Comparison of ENCODE assay signal across 17 cellular contexts in the genomic region with DNA sequence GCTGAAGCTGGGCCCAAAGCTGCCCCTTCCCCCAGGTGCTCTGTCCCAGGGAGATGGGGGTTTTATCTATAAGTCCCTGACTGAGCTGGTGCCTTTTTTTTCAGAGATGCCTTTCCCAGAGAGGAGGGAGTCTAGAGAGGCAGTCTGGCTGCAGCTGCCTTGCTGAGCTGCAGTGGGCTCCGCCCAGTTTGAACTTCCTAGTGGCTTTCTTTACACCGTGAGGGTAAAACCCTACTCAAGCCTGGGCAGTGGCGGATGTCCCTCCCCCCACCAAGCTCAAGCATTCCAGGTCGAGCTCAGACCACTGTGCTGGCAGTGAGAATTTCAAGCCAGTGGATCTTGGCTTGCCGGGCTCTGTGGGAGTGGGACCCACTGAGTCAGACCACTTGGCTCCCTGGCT. TPM values are rescaled to one million over a fixed set of nuclear protein-coding genes. Genes with fewer than 3 reads are reported as not detected.
A peak's percentile ranks its signal among the peaks of the same experiment; 100 is the strongest.
DNase-seq lines count a peak whose midpoint lies in the region; ATAC-seq, FAIRE-seq and TF ChIP-seq lines count a peak whose summit lies in the region.
"Had no signal": no experiment of that assay in that cellular context is flagged by ENCODE, and none has a peak within 500 bp of the region (broad histone marks: within the 10 kb centered on the region; RNA-seq: fewer than 3 reads in every experiment).

No MANE protein-coding gene starts in this region.

- no peak for TF ChIP-seq EP300 in HepG2 (IDR thresholded peaks at IDR 0.05; ENCODE audit: low read depth in 2 of 2, low read length in 2 of 2)
- TF ChIP-seq EP300 in HepG2 (CRISPR knock-in tag; IDR thresholded peaks at IDR 0.05; ENCODE audit: borderline replicate concordance): no peak

- TF ChIP-seq POLR2A in HepG2 (IDR thresholded peaks at IDR 0.05; ENCODE audit: insufficient read depth in 1 of 2, low read depth in 2 of 2, low read length in 2 of 2) (no peak), right lobe of liver (IDR thresholded peaks at IDR 0.05) (no peak)

- peaks cover 14% of the 10 kb centered on the region; the same call in 1 of the 2 replicates for H3K4me1 ChIP-seq in HepG2 (ENCODE audit: insufficient read depth, low read length)
- no peaks in the 10 kb centered on the region for H3K4me1 ChIP-seq in right lobe of liver
- no peaks in the 10 kb centered on the region for H3K4me1 ChIP-seq in endodermal cell (ENCODE audit: control insufficient read depth, insufficient read depth, low read length)
- H3K4me1 ChIP-seq: HAP-1 had no signal

- no peaks in the 10 kb centered on the region for H4K20me1 ChIP-seq in HepG2 (ENCODE audit: insufficient read depth, low read length)
- H4K20me1 ChIP-seq: BLaER1 treated with 17β-estradiol and CSF1 and Interleukin-3, amounts not matched to agents 10 nM and 100 nM had no signal

- no peak for FAIRE-seq in HepG2 (lab: Jason Lieb, UNC)
- FAIRE-seq: GM12891, GM19239, HTR-8/SVneo had no signal

- TF ChIP-seq RAD21 in HepG2 (CRISPR knock-in tag; IDR thresholded peaks at IDR 0.05): no peak

- no peak overlapping the region for H3K4me3 Mint-ChIP-seq in endodermal cell
- H3K4me3 Mint-ChIP-seq: CD4-positive, CD25-positive, alpha-beta regulatory T cell had no signal

- CTCF ChIA-PET in HepG2 (lab: Yijun Ruan, JAX; ENCODE audit: low intra/inter-chr PET ratio, low total read pairs): no interaction called here

- H3K9me3 Mint-ChIP-seq in endodermal cell: peaks cover 28% of the 10 kb centered on the region

- no TSS peak for BruUV-seq in HepG2 (replicated peaks; lab: Mats Ljungman, UMichigan)

- H3K36me3 Mint-ChIP-seq in endodermal cell (ENCODE audit: low read depth): no peaks in the 10 kb centered on the region
- H3K36me3 Mint-ChIP-seq: CD4-positive, CD25-positive, alpha-beta regulatory T cell had no signal

- no peak overlapping the region for H3K27ac ChIP-seq in HepG2 (ENCODE audit: extremely low read length, insufficient read depth, low read length)
- H3K27ac ChIP-seq in right lobe of liver: no peak overlapping the region
- H3K27ac ChIP-seq in endodermal cell (ENCODE audit: low read depth, low read length): no peak overlapping the region
- H3K27ac ChIP-seq: BLaER1 treated with 17β-estradiol and CSF1 and Interleukin-3, amounts not matched to agents 10 nM and 100 nM; GM23248 had no signal

- H3K4me2 ChIP-seq in HepG2 (ENCODE audit: low read depth, low read length): peak overlapping the region; percentile 62
- H3K4me2 ChIP-seq: BLaER1 treated with 17β-estradiol and CSF1 and Interleukin-3, amounts not matched to agents 10 nM and 100 nM had no signal

- H3K36me3 ChIP-seq in HepG2 (replicated peaks in 1 of 2; ENCODE audit: control insufficient read depth in 1 of 2, insufficient read depth in 2 of 2, low read length in 2 of 2) (no peaks in the 10 kb centered on the region), right lobe of liver (no peaks in the 10 kb centered on the region), endodermal cell (ENCODE audit: control insufficient read depth, insufficient read depth, low read length) (no peaks in the 10 kb centered on the region)
- H3K36me3 ChIP-seq: BLaER1 treated with 17β-estradiol and CSF1 and Interleukin-3, amounts not matched to agents 10 nM and 100 nM; HAP-1 had no signal

- H3K27ac Mint-ChIP-seq in endodermal cell: no peak overlapping the region
- H3K27ac Mint-ChIP-seq: CD4-positive, CD25-positive, alpha-beta regulatory T cell had no signal

- no peaks in the 10 kb centered on the region for H3K79me2 ChIP-seq in HepG2 (ENCODE audit: insufficient read depth, low read length)

- intact Hi-C loops in HepG2 (cut with micrococcal nuclease; ENCODE audit: unreplicated experiment) (no loop called here), right lobe of liver (cut with DNase I) (no loop called here)

- in situ Hi-C loops in HepG2 (cut with HindIII; ENCODE audit: extremely low pct_ligation_motif_present, low pct_unique_long_range_greater_than_20kb): no loop called here

- H3K9me3 ChIP-seq in HepG2 (ENCODE audit: low read length) (no peaks in the 10 kb centered on the region; the same call in 1 of the 2 replicates), right lobe of liver (no peaks in the 10 kb centered on the region), endodermal cell (ENCODE audit: control insufficient read depth, low read length) (no peaks in the 10 kb centered on the region)

- H2AFZ ChIP-seq in HepG2 (ENCODE audit: low read length): no peak overlapping the region
- H2AFZ ChIP-seq: GM23248 had no signal

- H3K9ac ChIP-seq in HepG2 (ENCODE audit: insufficient read depth, low read depth, low read length): no peak overlapping the region
- H3K9ac ChIP-seq in endodermal cell (ENCODE audit: extremely low read depth, low read length, poor library complexity, severe bottlenecking): no peak overlapping the region
- H3K9ac ChIP-seq: BLaER1 treated with 17β-estradiol and CSF1 and Interleukin-3, amounts not matched to agents 10 nM and 100 nM; GM23248 had no signal

- H3K4me1 Mint-ChIP-seq in endodermal cell: no peaks in the 10 kb centered on the region
- H3K4me1 Mint-ChIP-seq: CD4-positive, CD25-positive, alpha-beta regulatory T cell had no signal

- POLR2A ChIA-PET in HepG2 (lab: Yijun Ruan, JAX): no interaction called here

- WGBS in HepG2 (ENCODE audit: low lambda C conversion rate): 15% methylated on average over 3 of the region's 5 CpGs
- no CpG with 5 or more reads among the region's 5 CpGs for WGBS in right lobe of liver (ENCODE audit: insufficient coverage, low coverage, low lambda C conversion rate, missing lambda C conversion rate)
- WGBS in endodermal cell (ENCODE audit: insufficient coverage in 1 of 2, insufficient read length in 1 of 2), 2 experiments: 74% methylated on average over 5 of the region's 5 CpGs; no CpG with 5 or more reads in 1 of the 2 experiments

- no peak for DNase-seq in HepG2 (ENCODE audit: low spot score)
- no peak for DNase-seq in right lobe of liver
- peak; percentile 4 for DNase-seq in SK-N-DZ (ENCODE audit: low spot score)
- peak; percentile 50 for DNase-seq in endodermal cell
- DNase-seq: ACHN; Calu3; CD4-positive, CD25-positive, alpha-beta regulatory T cell; DMS 273 treated with DMSO at 0.1 percent for 48 hours; GM23248 had no signal

- H3K4me3 ChIP-seq in HepG2 (replicated peaks in 1 of 3; ENCODE audit: insufficient read depth in 1 of 3, low read depth in 2 of 3, low read length in 3 of 3): peak overlapping the region in 1 of 3 experiments; percentile 49; a peak in 2 of 6 replicates
- no peak overlapping the region for H3K4me3 ChIP-seq in right lobe of liver
- H3K4me3 ChIP-seq in endodermal cell (ENCODE audit: low read length): no peak overlapping the region
- H3K4me3 ChIP-seq: BLaER1 treated with 17β-estradiol and CSF1 and Interleukin-3, amounts not matched to agents 10 nM and 100 nM; GM23248; HAP-1 had no signal

- TF ChIP-seq CTCF in HepG2 (CRISPR knock-in tag; IDR thresholded peaks at IDR 0.05) (no peak), right lobe of liver (IDR thresholded peaks at IDR 0.05) (no peak), endodermal cell (conservative IDR thresholded peaks at IDR 0.05) (no peak)

- peak; percentile 82 for ATAC-seq in HepG2
- no peak for ATAC-seq in right lobe of liver
- no peak for ATAC-seq in GM21529 (IDR thresholded peaks at IDR 0.05; ENCODE audit: unreplicated experiment)
- ATAC-seq in HG03097 (IDR thresholded peaks at IDR 0.05; ENCODE audit: low FRiP score, unreplicated experiment): no peak
- ATAC-seq in GM21528 (IDR thresholded peaks at IDR 0.05; ENCODE audit: low FRiP score, unreplicated experiment): no peak

- H3K27me3 Mint-ChIP-seq in endodermal cell (ENCODE audit: insufficient read depth): no peaks in the 10 kb centered on the region

- no peaks in the 10 kb centered on the region for H3K27me3 ChIP-seq in HepG2 (ENCODE audit: control insufficient read depth in 1 of 2, insufficient read depth in 2 of 2, low read length in 2 of 2)
- H3K27me3 ChIP-seq in right lobe of liver: no peaks in the 10 kb centered on the region
- H3K27me3 ChIP-seq in endodermal cell (ENCODE audit: control insufficient read depth, insufficient read depth, low read length, poor library complexity, severe bottlenecking): no peaks in the 10 kb centered on the region
- H3K27me3 ChIP-seq: BLaER1 treated with 17β-estradiol and CSF1 and Interleukin-3, amounts not matched to agents 10 nM and 100 nM had no signal

TF ChIP-seq in HepG2, 621 proteins besides CTCF, POLR2A, EP300 and RAD21 (continues in another document):
- TF ChIP-seq POGZ (CRISPR knock-in tag; IDR thresholded peaks at IDR 0.05): 0 out of 2 replicates have a peak, but pooled peaks have one; percentile 0
- TF ChIP-seq NR2C2 (CRISPR knock-in tag; IDR thresholded peaks at IDR 0.05; ENCODE audit: borderline replicate concordance): 0 out of 2 replicates have a peak, but pooled peaks have one; percentile 4

RNA-seq across cellular contexts. Expression of gene CAVIN4, which starts 41.3 kb away (rescaled TPM):
- total RNA-seq in HepG2 (2016; rRNA removed; fragmentation: Illumina TruSeq; extraction: Trizol): 0.53 and 1.00 TPM in 2 replicates
- 0.10 and 0.26 TPM in 2 replicates for total RNA-seq in HepG2 (2016; cell fraction: cytosol; rRNA removed; fragmentation: Illumina TruSeq; extraction: Trizol; ENCODE audit: low read depth)
- total RNA-seq in HepG2 (2016; cell fraction: insoluble cytoplasmic fraction; rRNA removed; fragmentation: Illumina TruSeq; extraction: Trizol): 0.59 and 0.65 TPM in 2 replicates
- 0.31 and 0.49 TPM in 2 replicates for total RNA-seq in HepG2 (2016; cell fraction: membrane; rRNA removed; fragmentation: Illumina TruSeq; extraction: Trizol)
- 1.6 and 2.0 TPM in 2 replicates for total RNA-seq in HepG2 (2016; cell fraction: nucleus; rRNA removed; fragmentation: Illumina TruSeq; extraction: Trizol)
- 0.54 and 0.59 TPM in 2 replicates for polyA plus RNA-seq in HepG2 (2011; rRNA removed)
- polyA plus RNA-seq in HepG2 (2011; cell fraction: cytosol; rRNA removed): 0.11 and 0.37 TPM in 2 replicates
- 0.56 and 1.6 TPM in 2 replicates for polyA plus RNA-seq in HepG2 (2011; cell fraction: nucleus; rRNA removed)
- polyA plus RNA-seq in HepG2 (2012): 0.27 and 0.72 TPM in 2 replicates
- polyA plus RNA-seq in HepG2 (2016; cell fraction: cytosol; fragmentation: Illumina TruSeq; extraction: Trizol; ENCODE audit: low read depth): 0.05 TPM in 1 of 2 replicates, not detected in the other
- polyA plus RNA-seq in HepG2 (2016; cell fraction: insoluble cytoplasmic fraction; fragmentation: Illumina TruSeq; extraction: Trizol; ENCODE audit: low read depth): 0.47 and 0.58 TPM in 2 replicates
- 0.14 TPM in 2 replicates for polyA plus RNA-seq in HepG2 (2016; cell fraction: membrane; fragmentation: Illumina TruSeq; extraction: Trizol; ENCODE audit: low read depth)
- polyA plus RNA-seq in HepG2 (2016; cell fraction: nucleus; fragmentation: Illumina TruSeq; extraction: Trizol; ENCODE audit: insufficient read depth, low read depth): 3.3 and 3.7 TPM in 2 replicates
- 0.16 TPM in 1 of 2 replicates, not detected in the other for polyA minus RNA-seq in HepG2 (2011; rRNA and poly(A)+ RNA removed; ENCODE audit: low replicate concordance)
- 0.40 TPM in 1 of 2 replicates, not detected in the other for polyA minus RNA-seq in HepG2 (2011; cell fraction: cytosol; rRNA and poly(A)+ RNA removed)
- 3.1 and 5.7 TPM in 2 replicates for polyA minus RNA-seq in HepG2 (2011; cell fraction: nucleus; rRNA and poly(A)+ RNA removed)
- total RNA-seq in right lobe of liver: under 1 TPM in 4 of 6 experiments, not detected in 2; 0.12 to 0.19 (median 0.14) TPM
- polyA plus RNA-seq in SK-N-DZ (2014; cell fraction: cytosol; rRNA removed): 11.7 and 12.5 TPM in 2 replicates
- polyA plus RNA-seq in SK-N-DZ (2014; cell fraction: nucleus; rRNA removed): 12.2 and 14.9 TPM in 2 replicates
- total RNA-seq in endodermal cell: 10 to 100 TPM in 1 of 2 donors, 1 to 10 TPM in 1; 9.0 to 10.1 TPM
- polyA plus RNA-seq in endodermal cell (2013, experiment 1 of 2): 5.7 TPM
- polyA plus RNA-seq in endodermal cell (2013, experiment 2 of 2): 6.7 TPM

Comparison
In these comparisons a context has a peak if more than half of its experiments do, and no peak if none do; other contexts are left out.
1. DNase-seq: peak in SK-N-DZ (single experiment) and endodermal cell (single experiment); none in HepG2 (single experiment) and right lobe of liver (0 of 3).